ENCODE assay signal across 32 cellular contexts in genomic region chr6:166972101-166972500, GRCh38.
"Had no signal": no experiment of that assay in that cellular context is flagged by ENCODE, and none has a peak within 500 bp of the region (broad histone marks: within the 10 kb centered on the region; RNA-seq: fewer than 3 reads in every experiment).

No MANE protein-coding gene starts in this region.

- H3K4me3 ChIP-seq: ascending aorta, breast epithelium, cardiac muscle cell, esophagus muscularis mucosa, gastrocnemius medialis, heart left ventricle had no signal

- H3K36me3 ChIP-seq: ascending aorta, breast epithelium, cardiac muscle cell, esophagus muscularis mucosa, gastrocnemius medialis, heart left ventricle had no signal

- H3K4me3 Mint-ChIP-seq: activated CD4-positive, alpha-beta memory T cell treated with anti-CD3 and anti-CD28 coated beads for 36 hours; activated CD4-positive, alpha-beta T cell treated with anti-CD3 and anti-CD28 coated beads for 36 hours; activated CD8-positive, alpha-beta memory T cell treated with anti-CD3 and anti-CD28 coated beads, Interleukin-2, amount 10 ng/mL, durations not matched to agents 7 days and 5 days; activated CD8-positive, alpha-beta T cell treated with anti-CD3 and anti-CD28 coated beads, Interleukin-2, amount 10 ng/mL, durations not matched to agents 7 days and 5 days; activated naive CD8-positive, alpha-beta T cell treated with anti-CD3 and anti-CD28 coated beads, Interleukin-2, amount 10 ng/mL, durations not matched to agents 7 days and 5 days; brain; effector memory CD8-positive, alpha-beta T cell had no signal

- H3K27ac Mint-ChIP-seq: activated CD4-positive, alpha-beta memory T cell treated with anti-CD3 and anti-CD28 coated beads for 36 hours; activated CD4-positive, alpha-beta T cell treated with anti-CD3 and anti-CD28 coated beads for 36 hours; activated CD8-positive, alpha-beta memory T cell treated with anti-CD3 and anti-CD28 coated beads, Interleukin-2, amount 10 ng/mL, durations not matched to agents 7 days and 5 days; activated CD8-positive, alpha-beta T cell treated with anti-CD3 and anti-CD28 coated beads, Interleukin-2, amount 10 ng/mL, durations not matched to agents 7 days and 5 days; activated naive CD8-positive, alpha-beta T cell treated with anti-CD3 and anti-CD28 coated beads, Interleukin-2, amount 10 ng/mL, durations not matched to agents 7 days and 5 days; brain had no signal

- FAIRE-seq: colon had no signal

- H3K9me3 ChIP-seq: ascending aorta, breast epithelium, esophagus muscularis mucosa, gastrocnemius medialis, heart left ventricle had no signal

- H3K27me3 ChIP-seq: ascending aorta, breast epithelium, cardiac muscle cell, esophagus muscularis mucosa, foreskin keratinocyte, gastrocnemius medialis, heart left ventricle had no signal

- DNase-seq: activated CD4-positive, alpha-beta memory T cell treated with anti-CD3 and anti-CD28 coated beads for 36 hours; activated CD4-positive, alpha-beta T cell treated with anti-CD3 and anti-CD28 coated beads for 36 hours; activated CD4-positive, alpha-beta T cell treated with anti-CD3 and anti-CD28 coated beads, Interleukin-2, amount 10 ng/mL, durations not matched to agents 24 days and 14 days; activated CD4-positive, CD25-positive, alpha-beta regulatory T cell; activated CD4-positive, CD25-positive, alpha-beta regulatory T cell treated with anti-CD3 and anti-CD28 coated beads, Interleukin-2, amount 50 U/mL, for 72 hours; activated CD8-positive, alpha-beta memory T cell treated with anti-CD3 and anti-CD28 coated beads, Interleukin-2, amount 10 ng/mL, durations not matched to agents 7 days and 5 days; activated CD8-positive, alpha-beta memory T cell treated with anti-CD3 and anti-CD28 coated beads, Interleukin-2, amount 50 U/mL, for 4 hours; activated CD8-positive, alpha-beta T cell treated with anti-CD3 and anti-CD28 coated beads, Interleukin-2, amount 10 ng/mL, durations not matched to agents 7 days and 5 days; activated effector memory CD4-positive, alpha-beta T cell treated with Interleukin-2 at 50 U/mL for 16 hours; activated gamma-delta T cell treated with Interleukin-2 at 50 U/mL for 16 hours; activated naive CD4-positive, alpha-beta T cell treated with Interleukin-2 at 50 U/mL for 16 hours; activated naive CD8-positive, alpha-beta T cell treated with anti-CD3 and anti-CD28 coated beads, Interleukin-2, amount 10 ng/mL, durations not matched to agents 7 days and 5 days; activated T-cell treated with anti-CD3 and anti-CD28 coated beads, Interleukin-2, amount 50 U/mL, for 1 hour; activated T-cell treated with anti-CD3 and anti-CD28 coated beads, Interleukin-2, amount 50 U/mL, for 48 hours; central memory CD4-positive, alpha-beta T cell; cortex of kidney; dermis blood vessel endothelial cell; effector CD4-positive, alpha-beta T cell; effector memory CD8-positive, alpha-beta T cell; erythroblast; foreskin keratinocyte; gastrocnemius medialis; glutamatergic neuron; heart left ventricle; T-helper 2 cell had no signal

- H3K4me1 ChIP-seq: ascending aorta, breast epithelium, esophagus muscularis mucosa, foreskin keratinocyte, gastrocnemius medialis had no signal

- H3K27ac ChIP-seq: ascending aorta, breast epithelium, cardiac muscle cell, esophagus muscularis mucosa, foreskin keratinocyte, gastrocnemius medialis, heart left ventricle had no signal

- ATAC-seq: activated CD4-positive, alpha-beta T cell treated with anti-CD3 and anti-CD28 coated beads for 36 hours; activated CD8-positive, alpha-beta memory T cell treated with anti-CD3 and anti-CD28 coated beads, Interleukin-2, amount 10 ng/mL, durations not matched to agents 7 days and 5 days; activated CD8-positive, alpha-beta T cell treated with anti-CD3 and anti-CD28 coated beads, Interleukin-2, amount 10 ng/mL, durations not matched to agents 7 days and 5 days; effector memory CD8-positive, alpha-beta T cell; foreskin keratinocyte; gastrocnemius medialis; heart left ventricle had no signal

- H3K27me3 Mint-ChIP-seq: activated CD4-positive, alpha-beta memory T cell treated with anti-CD3 and anti-CD28 coated beads for 36 hours; activated CD4-positive, alpha-beta T cell treated with anti-CD3 and anti-CD28 coated beads for 36 hours; activated CD4-positive, alpha-beta T cell treated with anti-CD3 and anti-CD28 coated beads, Interleukin-2, amount 10 ng/mL, durations not matched to agents 24 days and 14 days; activated CD8-positive, alpha-beta memory T cell treated with anti-CD3 and anti-CD28 coated beads, Interleukin-2, amount 10 ng/mL, durations not matched to agents 7 days and 5 days; activated naive CD4-positive, alpha-beta T cell treated with anti-CD3 and anti-CD28 coated beads, Interleukin-2, amount 50 U/mL, for 24 hours; activated naive CD8-positive, alpha-beta T cell treated with anti-CD3 and anti-CD28 coated beads, Interleukin-2, amount 10 ng/mL, durations not matched to agents 7 days and 5 days; brain; effector memory CD8-positive, alpha-beta T cell had no signal
